Comparison of ENCODE assay signal across 10 cellular contexts in the genomic region with DNA sequence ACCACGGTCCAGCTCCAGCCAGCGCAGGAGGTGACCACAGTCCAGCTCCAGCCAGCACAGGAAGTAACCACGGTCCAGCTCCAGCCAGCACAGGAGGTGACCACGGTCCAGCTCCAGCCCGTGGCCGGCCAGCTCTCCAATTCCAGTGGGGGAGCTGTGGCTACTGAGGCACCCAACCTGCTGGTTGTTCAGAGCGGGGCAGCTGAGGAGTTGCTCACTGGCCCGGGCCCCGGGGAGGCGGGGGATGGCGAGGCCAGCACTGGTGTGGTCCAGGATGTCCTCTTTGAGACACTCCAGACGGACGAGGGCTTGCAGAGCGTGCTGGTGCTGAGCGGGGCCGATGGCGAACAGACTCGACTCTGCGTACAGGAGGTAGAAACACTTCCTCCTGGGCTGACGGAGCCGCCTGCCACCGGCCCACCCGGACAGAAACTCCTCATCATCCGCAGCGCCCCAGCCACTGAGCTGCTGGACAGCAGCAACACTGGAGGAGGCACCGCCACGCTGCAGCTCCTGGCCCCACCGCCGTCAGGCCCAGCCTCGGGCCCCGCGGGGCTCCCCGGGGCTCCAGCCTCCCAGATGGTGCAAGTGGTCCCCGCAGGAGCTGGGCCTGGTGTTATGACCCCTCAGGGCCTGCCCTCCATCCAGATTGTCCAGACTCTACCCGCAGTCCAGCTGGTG. TPM values are rescaled to one million over a fixed set of nuclear protein-coding genes. Genes with fewer than 3 reads are reported as not detected.
DNase-seq lines count a peak whose midpoint lies in the region; ATAC-seq, FAIRE-seq and TF ChIP-seq lines count a peak whose summit lies in the region.
"Had no signal": no experiment of that assay in that cellular context is flagged by ENCODE, and none has a peak within 500 bp of the region (broad histone marks: within the 10 kb centered on the region; RNA-seq: fewer than 3 reads in every experiment).

No MANE protein-coding gene starts in this region.

- H3K79me2 ChIP-seq in HCT116 (ENCODE audit: insufficient read depth, low read length), result peaks cover 14% of the 10 kb centered on the region
- no peaks in the 10 kb centered on the region; the same call in 1 of the 2 replicates for H3K79me2 ChIP-seq in GM12878 (ENCODE audit: control insufficient read depth, insufficient read depth, low read length)

- TF ChIP-seq POLR2A in HCT116 (IDR thresholded peaks at IDR 0.05; ENCODE audit: borderline replicate concordance, extremely low read depth, insufficient read depth, insufficient read length), result no peak
- 0 out of 2 replicates have a peak, but pooled peaks have one; percentile 6 for TF ChIP-seq POLR2A in GM12878 (IDR thresholded peaks at IDR 0.05; ENCODE audit: low read depth, low read length)
- no peak for TF ChIP-seq POLR2A in right lobe of liver (IDR thresholded peaks at IDR 0.05)

- H3K4me3 Mint-ChIP-seq in naive thymus-derived CD8-positive, alpha-beta T cell, result peak overlapping the region in 6 of 10 donors; percentile 39 to 79 (median 72)

- H3K27ac Mint-ChIP-seq in naive thymus-derived CD8-positive, alpha-beta T cell, result no peak overlapping the region
- H3K27ac Mint-ChIP-seq: CD8-positive, alpha-beta T cell had no signal

- RAD21 ChIA-PET in HCT116 (lab: Charles Lee; ENCODE audit: low non-redundant PET in 1 of 2, low total read pairs in 2 of 2, uncharacterized antibody in 2 of 2, unreplicated experiment in 2 of 2) (no interaction called here), GM12878 (lab: Charles Lee; ENCODE audit: unreplicated experiment) (no interaction called here)

- no peaks in the 10 kb centered on the region for H3K27me3 Mint-ChIP-seq in naive thymus-derived CD8-positive, alpha-beta T cell

- no peak for FAIRE-seq in GM12878 (lab: Jason Lieb, UNC)

- H3K4me3 ChIP-seq in BLaER1 treated with 17β-estradiol and CSF1 and Interleukin-3, amounts not matched to agents 10 nM and 100 nM, result peak overlapping the region; percentile 64 to 79 (median 68); a peak in 18 of 20 replicates
- H3K4me3 ChIP-seq in HCT116 (replicated peaks in 1 of 2; ENCODE audit: low read depth in 1 of 2, low read length in 2 of 2) (no peak overlapping the region), GM12878 (no peak overlapping the region), right lobe of liver (no peak overlapping the region)

- H2AFZ ChIP-seq in HCT116 (ENCODE audit: low read depth, low read length, poor library complexity, severe bottlenecking) (no peak overlapping the region), GM12878 (ENCODE audit: control insufficient read depth, low read depth, low read length) (no peak overlapping the region)

- H3K9me3 ChIP-seq in BLaER1 treated with 17β-estradiol and CSF1 and Interleukin-3, amounts not matched to agents 10 nM and 100 nM (replicated peaks in 1 of 11), result no peaks in the 10 kb centered on the region
- no peaks in the 10 kb centered on the region for H3K9me3 ChIP-seq in HCT116 (ENCODE audit: control insufficient read depth in 1 of 2, insufficient read depth in 1 of 2, low read depth in 1 of 2, low read length in 2 of 2)
- H3K9me3 ChIP-seq in GM12878 (replicated peaks; ENCODE audit: control insufficient read depth, insufficient read depth, low read length), result no peaks in the 10 kb centered on the region
- no peaks in the 10 kb centered on the region for H3K9me3 ChIP-seq in right lobe of liver

- no peaks in the 10 kb centered on the region for H3K9me3 Mint-ChIP-seq in naive thymus-derived CD8-positive, alpha-beta T cell
- H3K9me3 Mint-ChIP-seq: CD8-positive, alpha-beta T cell had no signal

- SMC1A ChIA-PET in GM12878 (lab: Charles Lee; ENCODE audit: uncharacterized antibody, unreplicated experiment), result no interaction called here

- WGBS in GM12878 (ENCODE audit: insufficient coverage, insufficient replicate concordance, low lambda C conversion rate, missing lambda C conversion rate), result 90% methylated on average over 34 of the region's 35 CpGs
- no CpG with 5 or more reads among the region's 35 CpGs for WGBS in right lobe of liver (ENCODE audit: insufficient coverage, low coverage, low lambda C conversion rate, missing lambda C conversion rate)

- ATAC-seq in HCT116, result no peak
- ATAC-seq in GM12878, result no peak
- ATAC-seq in naive thymus-derived CD8-positive, alpha-beta T cell, result no peak
- ATAC-seq in right lobe of liver, result no peak
- no peak for ATAC-seq in HG02571 (IDR thresholded peaks at IDR 0.05; ENCODE audit: unreplicated experiment)

- TF ChIP-seq RAD21 in HCT116 (IDR thresholded peaks at IDR 0.05; ENCODE audit: low read depth), result no peak
- TF ChIP-seq RAD21 in GM12878 (IDR thresholded peaks at IDR 0.05; ENCODE audit: insufficient read depth, low read depth, low read length), result no peak

- BruUV-seq in HCT116 (replicated peaks; lab: Mats Ljungman, UMichigan) (no TSS peak), GM12878 (replicated peaks; lab: Mats Ljungman, UMichigan) (no TSS peak)

- TF ChIP-seq EP300 in GM12878 (IDR thresholded peaks at IDR 0.05; ENCODE audit: borderline replicate concordance in 1 of 2, control insufficient read depth in 1 of 2, low read depth in 2 of 2, low read length in 2 of 2), result no peak

- peaks cover 0 to 60% (median 9%) of the 10 kb centered on the region in 11 experiments; a peak in 13 of 22 replicates for H4K20me1 ChIP-seq in BLaER1 treated with 17β-estradiol and CSF1 and Interleukin-3, amounts not matched to agents 10 nM and 100 nM
- no peaks in the 10 kb centered on the region for H4K20me1 ChIP-seq in HCT116 (ENCODE audit: insufficient read depth)
- H4K20me1 ChIP-seq in GM12878 (ENCODE audit: control insufficient read depth, insufficient read depth), result no peaks in the 10 kb centered on the region

- in situ Hi-C loops in GM12878 (cut with MboI), result no loop called here

- peak overlapping the region; percentile 89 to 100 (median 96) for H3K4me2 ChIP-seq in BLaER1 treated with 17β-estradiol and CSF1 and Interleukin-3, amounts not matched to agents 10 nM and 100 nM
- H3K4me2 ChIP-seq in HCT116 (ENCODE audit: low read length), result peak overlapping the region; percentile 97
- H3K4me2 ChIP-seq in GM12878 (ENCODE audit: control insufficient read depth, insufficient read depth), result peak overlapping the region; percentile 68; the same call in 1 of the 2 replicates

- no peaks in the 10 kb centered on the region for H3K9me2 ChIP-seq in HCT116 (ENCODE audit: insufficient read depth)

- H3K4me1 Mint-ChIP-seq in naive thymus-derived CD8-positive, alpha-beta T cell, result peaks cover 14 to 26% (median 26%) of the 10 kb centered on the region in 4 donors

- POLR2A ChIA-PET in HCT116 (lab: Charles Lee) (interaction anchor here (1.3 kb wide), 1 partner anchor 10 kb away, joined by 6 read pairs; no protein-coding TSS in a partner anchor), GM12878 (lab: Charles Lee) (no interaction called here)
- POLR2A ChIA-PET in naive thymus-derived CD8-positive, alpha-beta T cell (lab: Charles Lee), result interaction anchor here (0.6 to 2.1 kb wide), 6 partner anchors 8 to 171 kb away, joined by 3 to 20 read pairs (median 5); a partner anchor contains a TSS

- TF ChIP-seq CTCF in HCT116 (IDR thresholded peaks at IDR 0.05 in 2 of 3, conservative IDR thresholded peaks at IDR 0.05 in 1 of 3; ENCODE audit: borderline replicate concordance in 1 of 3, insufficient read depth in 1 of 3, low read depth in 2 of 3, low read length in 2 of 3) (no peak), GM12878 (IDR thresholded peaks at IDR 0.05 in 2 of 3, conservative IDR thresholded peaks at IDR 0.05 in 1 of 3; ENCODE audit: control insufficient read depth in 2 of 3, extremely low read depth in 1 of 3, insufficient read depth in 1 of 3, low read depth in 3 of 3, low read length in 3 of 3) (no peak), right lobe of liver (IDR thresholded peaks at IDR 0.05) (no peak)

- no peaks in the 10 kb centered on the region for H3K27me3 ChIP-seq in BLaER1 treated with 17β-estradiol and CSF1 and Interleukin-3, amounts not matched to agents 10 nM and 100 nM
- no peaks in the 10 kb centered on the region for H3K27me3 ChIP-seq in HCT116 (ENCODE audit: insufficient read depth, low read length)
- no peaks in the 10 kb centered on the region for H3K27me3 ChIP-seq in GM12878 (replicated peaks in 1 of 2; ENCODE audit: control insufficient read depth in 2 of 2, insufficient read depth in 2 of 2, low read length in 1 of 2)
- no peaks in the 10 kb centered on the region for H3K27me3 ChIP-seq in right lobe of liver

- H3K9ac ChIP-seq in BLaER1 treated with 17β-estradiol and CSF1 and Interleukin-3, amounts not matched to agents 10 nM and 100 nM, result peak overlapping the region; percentile 71 to 83 (median 78); a peak in 20 of 22 replicates
- H3K9ac ChIP-seq in HCT116 (ENCODE audit: low read length), result peak overlapping the region; percentile 97
- no peak overlapping the region for H3K9ac ChIP-seq in GM12878 (ENCODE audit: control insufficient read depth, insufficient read depth, low read length)

- DNase-seq in HCT116 (ENCODE audit: low read depth, low spot score), result no peak
- no peak for DNase-seq in GM12878 (ENCODE audit: low read depth, low spot score)
- DNase-seq in naive thymus-derived CD8-positive, alpha-beta T cell, result no peak
- no peak for DNase-seq in stimulated activated CD4-positive, alpha-beta T cell treated with anti-CD3 and anti-CD28 coated beads, Interleukin-4, amount 100 ng/mL, for 4 hours
- DNase-seq in right lobe of liver, result no peak
- no peak for DNase-seq in NCI-H446 (lab: John Stamatoyannopoulos, UW)
- DNase-seq: CD8-positive, alpha-beta T cell; stimulated activated CD4-positive, alpha-beta T cell treated with anti-CD3 and anti-CD28 coated beads, Interleukin-4, amount 100 ng/mL, for 1 hour had no signal

- H3K36me3 Mint-ChIP-seq in naive thymus-derived CD8-positive, alpha-beta T cell, result peaks cover 0 to 5% (median 0%) of the 10 kb centered on the region in 3 donors

- intact Hi-C loops in HCT116 (cut with micrococcal nuclease) (no loop called here), GM12878 (cut with micrococcal nuclease; ENCODE audit: unreplicated experiment) (no loop called here), right lobe of liver (cut with DNase I) (no loop called here)

- H3K36me3 ChIP-seq in BLaER1 treated with 17β-estradiol and CSF1 and Interleukin-3, amounts not matched to agents 10 nM and 100 nM, result peaks cover 4 to 32% (median 12%) of the 10 kb centered on the region in 11 experiments; a peak in 15 of 22 replicates
- H3K36me3 ChIP-seq in HCT116 (ENCODE audit: control insufficient read depth in 1 of 2, insufficient read depth in 2 of 2, low read length in 2 of 2) (no peaks in the 10 kb centered on the region), GM12878 (ENCODE audit: control insufficient read depth in 2 of 2, insufficient read depth in 2 of 2, low read length in 1 of 2) (peaks cover 0 to 9% of the 10 kb centered on the region in 2 experiments; a peak in 2 of 4 replicates), right lobe of liver (peaks cover 0 to 6% (median 1%) of the 10 kb centered on the region in 4 donors)

- CTCF ChIA-PET in HCT116 (lab: Charles Lee), result no interaction called here
- CTCF ChIA-PET in GM12878 (lab: Yijun Ruan, JAX), result no interaction called here

- peak overlapping the region in 7 of 11 experiments; percentile 63 to 80 (median 72); a peak in 9 of 22 replicates for H3K27ac ChIP-seq in BLaER1 treated with 17β-estradiol and CSF1 and Interleukin-3, amounts not matched to agents 10 nM and 100 nM
- peak overlapping the region; percentile 85 for H3K27ac ChIP-seq in HCT116 (ENCODE audit: low read depth, low read length)
- no peak overlapping the region for H3K27ac ChIP-seq in GM12878 (ENCODE audit: control insufficient read depth, insufficient read depth)
- no peak overlapping the region for H3K27ac ChIP-seq in right lobe of liver

- H3K4me1 ChIP-seq in BLaER1 treated with 17β-estradiol and CSF1 and Interleukin-3, amounts not matched to agents 10 nM and 100 nM, result peaks cover 57 to 65% (median 61%) of the 10 kb centered on the region in 10 experiments
- H3K4me1 ChIP-seq in HCT116 (ENCODE audit: control insufficient read depth in 1 of 2, insufficient read depth in 2 of 2, low read length in 2 of 2), result peaks cover 10 to 34% of the 10 kb centered on the region in 2 experiments; a peak in 3 of 4 replicates
- peaks cover 14% of the 10 kb centered on the region for H3K4me1 ChIP-seq in GM12878 (ENCODE audit: control insufficient read depth, insufficient read depth, low read length)
- H3K4me1 ChIP-seq in right lobe of liver, result peaks cover 0 to 6% (median 0%) of the 10 kb centered on the region in 4 donors

RNA-seq across cellular contexts. Expression of a gene that starts 1.2 kb away (rescaled TPM):
- total RNA-seq in HCT116 (2021; ENCODE audit: unreplicated experiment) (55.3 TPM), GM12878 (2014; rRNA removed) (9.1 and 14.0 TPM in 2 replicates), GM12878 (2014; rRNA removed; fragmentation: Illumina TruSeq; extraction: Trizol) (6.8 TPM in 2 replicates), GM12878 (2021) (20.4 and 23.6 TPM in 2 replicates), right lobe of liver (1 to 10 TPM; 2.5 to 6.0 (median 3.9) TPM)
- 39.0 and 45.6 TPM in 2 replicates for polyA plus RNA-seq in HCT116 (2012)
- 6.6 and 9.7 TPM in 2 replicates for total RNA-seq in GM12878 (2013; cell fraction: nucleolus; rRNA removed)
- 5.5 TPM for polyA plus RNA-seq in GM12878 (2011; ENCODE audit: low read depth)
- polyA plus RNA-seq in GM12878 (2011; rRNA removed) (6.4 and 12.3 TPM in 2 replicates), GM12878 (2014; fragmentation: Illumina TruSeq; extraction: Trizol) (2.7 and 6.5 TPM in 2 replicates), GM12878 (2014; fragmentation: Nextera tagmentation; extraction: Ambion mirVana) (1 to 10 TPM in 1 of 2 experiments, under 1 TPM in 1; 0.87 to 4.7 TPM), GM12878 (2014; rRNA removed) (14.3 and 16.7 TPM in 2 replicates), GM12878 (2016; fragmentation: Nextera tagmentation; extraction: Ambion mirVana) (10 to 100 TPM in 1 of 2 experiments, 1 to 10 TPM in 1; 8.9 to 10.4 TPM)
- 18.2 and 20.5 TPM in 2 replicates for polyA plus RNA-seq in GM12878 (2011; cell fraction: cytosol; rRNA removed)
- polyA plus RNA-seq in GM12878 (2011; cell fraction: nucleus; rRNA removed), result 56.0 and 56.6 TPM in 2 replicates
- polyA plus RNA-seq in GM12878 (2012), result 14.0 and 17.1 TPM in 2 replicates
- 1.5 and 9.1 TPM in 2 replicates for polyA minus RNA-seq in GM12878 (2011; rRNA and poly(A)+ RNA removed)
- polyA minus RNA-seq in GM12878 (2011; cell fraction: cytosol; rRNA and poly(A)+ RNA removed), result 2.1 and 2.9 TPM in 2 replicates
- polyA minus RNA-seq in GM12878 (2011; cell fraction: nucleus; rRNA and poly(A)+ RNA removed), result 7.4 and 9.6 TPM in 2 replicates
- 10 to 100 TPM in 1 of 2 experiments, 1 to 10 TPM in 1; 8.0 to 10.4 TPM for total RNA-seq in naive thymus-derived CD8-positive, alpha-beta T cell
- 1 to 10 TPM; 4.1 to 8.8 (median 7.7) TPM for polyA plus RNA-seq in naive thymus-derived CD8-positive, alpha-beta T cell

RNA-seq across cellular contexts. Expression of a gene that starts 4.4 kb away (rescaled TPM):
- total RNA-seq in HCT116 (2021; ENCODE audit: unreplicated experiment), result 1.5 TPM
- polyA plus RNA-seq in HCT116 (2012), result 0.59 and 0.77 TPM in 2 replicates
- 1.5 and 1.6 TPM in 2 replicates for total RNA-seq in GM12878 (2013; cell fraction: nucleolus; rRNA removed)
- 0.06 TPM in 1 of 2 replicates, not detected in the other for total RNA-seq in GM12878 (2014; rRNA removed)
- total RNA-seq in GM12878 (2014; rRNA removed; fragmentation: Illumina TruSeq; extraction: Trizol), result 0.04 TPM in 1 of 2 replicates, not detected in the other
- 0.13 and 0.19 TPM in 2 replicates for total RNA-seq in GM12878 (2021)
- 0.08 TPM for polyA plus RNA-seq in GM12878 (2011; ENCODE audit: low read depth)
- polyA plus RNA-seq in GM12878 (2011; rRNA removed), result 0.01 and 0.04 TPM in 2 replicates
- 0.02 and 0.03 TPM in 2 replicates for polyA plus RNA-seq in GM12878 (2011; cell fraction: cytosol; rRNA removed)
- 0.49 and 0.69 TPM in 2 replicates for polyA plus RNA-seq in GM12878 (2011; cell fraction: nucleus; rRNA removed)
- 0.08 and 0.12 TPM in 2 replicates for polyA plus RNA-seq in GM12878 (2012)
- 0.03 and 0.10 TPM in 2 replicates for polyA plus RNA-seq in GM12878 (2014; fragmentation: Illumina TruSeq; extraction: Trizol)
- not detected for polyA plus RNA-seq in GM12878 (2014; fragmentation: Nextera tagmentation; extraction: Ambion mirVana)
- 0.05 and 0.08 TPM in 2 replicates for polyA plus RNA-seq in GM12878 (2014; rRNA removed)
- polyA plus RNA-seq in GM12878 (2016; fragmentation: Nextera tagmentation; extraction: Ambion mirVana), result not detected
- 0.15 TPM in 1 of 2 replicates, not detected in the other for polyA minus RNA-seq in GM12878 (2011; rRNA and poly(A)+ RNA removed)
- not detected in 2 replicates for polyA minus RNA-seq in GM12878 (2011; cell fraction: cytosol; rRNA and poly(A)+ RNA removed)
- polyA minus RNA-seq in GM12878 (2011; cell fraction: nucleus; rRNA and poly(A)+ RNA removed), result 0.36 and 0.77 TPM in 2 replicates
- total RNA-seq in naive thymus-derived CD8-positive, alpha-beta T cell, result 1 to 10 TPM; 1.3 to 1.4 TPM
- under 1 TPM in 2 of 3 donors, not detected in 1; 0.02 to 0.11 TPM for polyA plus RNA-seq in naive thymus-derived CD8-positive, alpha-beta T cell
- 1 to 10 TPM in 4 of 6 experiments, under 1 TPM in 2; 0.35 to 1.6 (median 1.2) TPM for total RNA-seq in right lobe of liver

RNA-seq across cellular contexts. Expression of a gene that starts 7.4 kb away (rescaled TPM):
- total RNA-seq in HCT116 (2021; ENCODE audit: unreplicated experiment), result 14.9 TPM
- 8.0 and 11.6 TPM in 2 replicates for polyA plus RNA-seq in HCT116 (2012)
- total RNA-seq in GM12878 (2013; cell fraction: nucleolus; rRNA removed), result 5.1 and 6.6 TPM in 2 replicates
- total RNA-seq in GM12878 (2014; rRNA removed), result 1.3 and 1.6 TPM in 2 replicates
- 0.18 and 0.31 TPM in 2 replicates for total RNA-seq in GM12878 (2014; rRNA removed; fragmentation: Illumina TruSeq; extraction: Trizol)
- total RNA-seq in GM12878 (2021), result 9.2 and 11.3 TPM in 2 replicates
- 1.6 TPM for polyA plus RNA-seq in GM12878 (2011; ENCODE audit: low read depth)
- polyA plus RNA-seq in GM12878 (2011; rRNA removed), result 0.06 and 0.18 TPM in 2 replicates
- polyA plus RNA-seq in GM12878 (2011; cell fraction: cytosol; rRNA removed), result 0.16 and 0.87 TPM in 2 replicates
- 2.8 and 4.7 TPM in 2 replicates for polyA plus RNA-seq in GM12878 (2011; cell fraction: nucleus; rRNA removed)
- 5.9 and 6.2 TPM in 2 replicates for polyA plus RNA-seq in GM12878 (2012)
- 0.04 TPM in 1 of 2 replicates, not detected in the other for polyA plus RNA-seq in GM12878 (2014; fragmentation: Illumina TruSeq; extraction: Trizol)
- polyA plus RNA-seq in GM12878 (2014; fragmentation: Nextera tagmentation; extraction: Ambion mirVana), result under 1 TPM in 1 of 2 experiments, not detected in 1; 0.04 TPM
- polyA plus RNA-seq in GM12878 (2014; rRNA removed), result 2.4 and 3.9 TPM in 2 replicates
- polyA plus RNA-seq in GM12878 (2016; fragmentation: Nextera tagmentation; extraction: Ambion mirVana), result 1 to 10 TPM; 1.6 to 1.7 TPM
- 0.29 and 0.77 TPM in 2 replicates for polyA minus RNA-seq in GM12878 (2011; rRNA and poly(A)+ RNA removed)
- polyA minus RNA-seq in GM12878 (2011; cell fraction: cytosol; rRNA and poly(A)+ RNA removed), result 2.1 and 4.1 TPM in 2 replicates
- 0.85 and 1.5 TPM in 2 replicates for polyA minus RNA-seq in GM12878 (2011; cell fraction: nucleus; rRNA and poly(A)+ RNA removed)
- total RNA-seq in naive thymus-derived CD8-positive, alpha-beta T cell, result 10 to 100 TPM; 13.2 to 15.6 TPM
- under 1 TPM; 0.26 to 0.42 (median 0.32) TPM for polyA plus RNA-seq in naive thymus-derived CD8-positive, alpha-beta T cell
- 1 to 10 TPM; 3.4 to 9.2 (median 4.4) TPM for total RNA-seq in right lobe of liver

RNA-seq across cellular contexts. Expression of a gene that starts 19.3 kb away (rescaled TPM):
- total RNA-seq in HCT116 (2021; ENCODE audit: unreplicated experiment), result 0.34 TPM
- 0.04 TPM in 1 of 2 replicates, not detected in the other for polyA plus RNA-seq in HCT116 (2012)
- not detected in 2 replicates for total RNA-seq in GM12878 (2013; cell fraction: nucleolus; rRNA removed)
- total RNA-seq in GM12878 (2014; rRNA removed), result not detected in 2 replicates
- total RNA-seq in GM12878 (2014; rRNA removed; fragmentation: Illumina TruSeq; extraction: Trizol), result not detected in 2 replicates
- total RNA-seq in GM12878 (2021), result not detected in 2 replicates
- polyA plus RNA-seq in GM12878 (2011; ENCODE audit: low read depth), result not detected
- not detected in 2 replicates for polyA plus RNA-seq in GM12878 (2011; rRNA removed)
- not detected in 2 replicates for polyA plus RNA-seq in GM12878 (2011; cell fraction: cytosol; rRNA removed)
- not detected in 2 replicates for polyA plus RNA-seq in GM12878 (2011; cell fraction: nucleus; rRNA removed)
- polyA plus RNA-seq in GM12878 (2012), result not detected in 2 replicates
- polyA plus RNA-seq in GM12878 (2014; fragmentation: Illumina TruSeq; extraction: Trizol), result not detected in 2 replicates
- polyA plus RNA-seq in GM12878 (2014; fragmentation: Nextera tagmentation; extraction: Ambion mirVana), result not detected
- not detected in 2 replicates for polyA plus RNA-seq in GM12878 (2014; rRNA removed)
- not detected for polyA plus RNA-seq in GM12878 (2016; fragmentation: Nextera tagmentation; extraction: Ambion mirVana)
- not detected in 2 replicates for polyA minus RNA-seq in GM12878 (2011; rRNA and poly(A)+ RNA removed)
- polyA minus RNA-seq in GM12878 (2011; cell fraction: cytosol; rRNA and poly(A)+ RNA removed), result not detected in 2 replicates
- not detected in 2 replicates for polyA minus RNA-seq in GM12878 (2011; cell fraction: nucleus; rRNA and poly(A)+ RNA removed)
- total RNA-seq in naive thymus-derived CD8-positive, alpha-beta T cell, result not detected
- not detected for polyA plus RNA-seq in naive thymus-derived CD8-positive, alpha-beta T cell
- total RNA-seq in right lobe of liver, result not detected
- total RNA-seq: CD8-positive, alpha-beta T cell had no signal

RNA-seq across cellular contexts. Expression of a gene that starts 22.4 kb away (rescaled TPM):
- total RNA-seq in HCT116 (2021; ENCODE audit: unreplicated experiment) (56.8 TPM), GM12878 (2014; rRNA removed) (214 and 238 TPM in 2 replicates), GM12878 (2014; rRNA removed; fragmentation: Illumina TruSeq; extraction: Trizol) (36.9 and 45.4 TPM in 2 replicates), GM12878 (2021) (87.7 and 94.2 TPM in 2 replicates), right lobe of liver (100 to 1,000 TPM in 3 of 6 experiments, 10 to 100 TPM in 3; 69.4 to 222 (median 100) TPM)
- 53.6 and 62.9 TPM in 2 replicates for polyA plus RNA-seq in HCT116 (2012)
- total RNA-seq in GM12878 (2013; cell fraction: nucleolus; rRNA removed), result 14.8 and 15.0 TPM in 2 replicates
- 14.7 TPM for polyA plus RNA-seq in GM12878 (2011; ENCODE audit: low read depth)
- polyA plus RNA-seq in GM12878 (2011; rRNA removed) (12.1 and 40.3 TPM in 2 replicates), GM12878 (2014; fragmentation: Illumina TruSeq; extraction: Trizol) (4.7 and 24.1 TPM in 2 replicates), GM12878 (2014; fragmentation: Nextera tagmentation; extraction: Ambion mirVana) (1 to 10 TPM in 1 of 2 experiments, under 1 TPM in 1; 0.72 to 3.0 TPM), GM12878 (2014; rRNA removed) (140 and 192 TPM in 2 replicates), GM12878 (2016; fragmentation: Nextera tagmentation; extraction: Ambion mirVana) (10 to 100 TPM; 68.5 to 77.9 TPM)
- 75.5 and 131 TPM in 2 replicates for polyA plus RNA-seq in GM12878 (2011; cell fraction: cytosol; rRNA removed)
- 108 and 125 TPM in 2 replicates for polyA plus RNA-seq in GM12878 (2011; cell fraction: nucleus; rRNA removed)
- polyA plus RNA-seq in GM12878 (2012), result 44.3 and 46.1 TPM in 2 replicates
- polyA minus RNA-seq in GM12878 (2011; rRNA and poly(A)+ RNA removed), result 10.6 and 37.0 TPM in 2 replicates
- polyA minus RNA-seq in GM12878 (2011; cell fraction: cytosol; rRNA and poly(A)+ RNA removed), result 17.6 and 19.5 TPM in 2 replicates
- polyA minus RNA-seq in GM12878 (2011; cell fraction: nucleus; rRNA and poly(A)+ RNA removed), result 16.2 and 25.3 TPM in 2 replicates
- total RNA-seq in naive thymus-derived CD8-positive, alpha-beta T cell, result 10 to 100 TPM; 10.5 to 11.0 TPM
- 10 to 100 TPM; 30.5 to 35.6 (median 34.2) TPM for polyA plus RNA-seq in naive thymus-derived CD8-positive, alpha-beta T cell

Comparison
In these comparisons a context has a peak if more than half of its experiments do, and no peak if none do; other contexts are left out.
1. H3K27ac ChIP-seq: peak in BLaER1 treated with 17β-estradiol and CSF1 and Interleukin-3, amounts not matched to agents 10 nM and 100 nM (7 of 11) and HCT116 (single experiment); none in GM12878 (single experiment) and right lobe of liver (0 of 3).
2. H3K4me3 ChIP-seq: peak in BLaER1 treated with 17β-estradiol and CSF1 and Interleukin-3, amounts not matched to agents 10 nM and 100 nM (10 of 10); none in HCT116 (0 of 2), GM12878 (single experiment) and right lobe of liver (0 of 3).
3. Peak in every context shown above with its lines, with median percentiles within 50 percentile points of each other: H3K4me2 ChIP-seq.